9 cellular contexts compared by ENCODE assay signal in genomic region chr19:55341191-55342043, GRCh38. TPM values are rescaled to one million over a fixed set of nuclear protein-coding genes. Genes with fewer than 3 reads are reported as not detected.
DNase-seq lines count a peak whose midpoint lies in the region; ATAC-seq and TF ChIP-seq lines count a peak whose summit lies in the region.
"Had no signal": no experiment of that assay in that cellular context is flagged by ENCODE, and none has a peak within 500 bp of the region (broad histone marks: within the 10 kb centered on the region; RNA-seq: fewer than 3 reads in every experiment).

No MANE protein-coding gene starts in this region.

- peak overlapping the region in 4 of 7 donors; percentile 69 to 97 (median 86) for H3K27ac Mint-ChIP-seq in CD14-positive monocyte
- H3K27ac Mint-ChIP-seq in activated naive CD4-positive, alpha-beta T cell treated with anti-CD3 and anti-CD28 coated beads for 36 hours, result peak overlapping the region; percentile 27

- H3K9me3 Mint-ChIP-seq in CD14-positive monocyte, result no peaks in the 10 kb centered on the region
- H3K9me3 Mint-ChIP-seq in activated naive CD4-positive, alpha-beta T cell treated with anti-CD3 and anti-CD28 coated beads for 36 hours, result no peaks in the 10 kb centered on the region

- no TSS peak for BruUV-seq in Panc1 (replicated peaks; lab: Mats Ljungman, UMichigan)

- intact Hi-C loops in CD14-positive monocyte (cut with micrococcal nuclease), result loop anchor here in 1 of 2 donors (5.0 kb wide), 1 partner anchor 41 kb away; the partner anchor contains the start of gene TMEM238
- intact Hi-C loops in Panc1 (cut with micrococcal nuclease; ENCODE audit: unreplicated experiment), result no loop called here
- intact Hi-C loops in activated naive CD4-positive, alpha-beta T cell treated with anti-CD3 and anti-CD28 coated beads for 36 hours (cut with micrococcal nuclease), result no loop called here
- intact Hi-C loops in prostate gland (cut with DNase I), result loop anchor here (5.0 kb wide), 2 partner anchors 39 to 46 kb away; partner anchors contain the start of gene RPL28

- H3K9me3 ChIP-seq in Panc1 (ENCODE audit: control insufficient read depth, insufficient read depth, low read depth, low read length) (no peaks in the 10 kb centered on the region), cardiac muscle cell (ENCODE audit: low read depth) (no peaks in the 10 kb centered on the region), prostate gland (no peaks in the 10 kb centered on the region)

- H3K27ac ChIP-seq in Panc1 (ENCODE audit: low read length) (peak overlapping the region; percentile 83), cardiac muscle cell (peak overlapping the region; percentile 93), prostate gland (peak overlapping the region in 1 of 2 donors; percentile 84)
- H3K27ac ChIP-seq: HL-60 had no signal

- no peaks in the 10 kb centered on the region for H3K27me3 ChIP-seq in Panc1 (ENCODE audit: control insufficient read depth, insufficient read depth, low read length)
- no peaks in the 10 kb centered on the region for H3K27me3 ChIP-seq in cardiac muscle cell
- H3K27me3 ChIP-seq in prostate gland (replicated peaks; ENCODE audit: insufficient read depth), result no peaks in the 10 kb centered on the region

- H3K4me3 Mint-ChIP-seq in CD14-positive monocyte, result peak overlapping the region; percentile 80 to 89
- peak overlapping the region; percentile 90 for H3K4me3 Mint-ChIP-seq in activated naive CD4-positive, alpha-beta T cell treated with anti-CD3 and anti-CD28 coated beads for 36 hours

- CTCF ChIA-PET in Panc1 (lab: Charles Lee), result interaction anchor here (0.5 to 0.7 kb wide), 3 partner anchors 23 to 163 kb away, joined by 5 to 9 read pairs (median 9); no protein-coding TSS in a partner anchor
- CTCF ChIA-PET in activated naive CD4-positive, alpha-beta T cell treated with anti-CD3 and anti-CD28 coated beads for 36 hours (lab: Charles Lee), result interaction anchor here (1.4 kb wide), 1 partner anchor 43 kb away, joined by 5 read pairs; the partner anchor contains the start of gene TMEM238

- peaks cover 16 to 29% of the 10 kb centered on the region in 2 donors for H3K36me3 Mint-ChIP-seq in CD14-positive monocyte
- peaks cover 12% of the 10 kb centered on the region for H3K36me3 Mint-ChIP-seq in activated naive CD4-positive, alpha-beta T cell treated with anti-CD3 and anti-CD28 coated beads for 36 hours (ENCODE audit: low read depth)

- ATAC-seq in Panc1 (no peak), GM18502 (IDR thresholded peaks at IDR 0.05; ENCODE audit: poor library complexity, unreplicated experiment) (no peak), HG03520 (IDR thresholded peaks at IDR 0.05; ENCODE audit: unreplicated experiment) (no peak)

- H3K36me3 ChIP-seq in Panc1 (ENCODE audit: control insufficient read depth, insufficient read depth, low read length), result no peaks in the 10 kb centered on the region
- H3K36me3 ChIP-seq in cardiac muscle cell, result peaks cover 24% of the 10 kb centered on the region
- no peaks in the 10 kb centered on the region for H3K36me3 ChIP-seq in prostate gland

- POLR2A ChIA-PET in Panc1 (lab: Charles Lee), result interaction anchor here (0.6 to 0.7 kb wide), 2 partner anchors 9 to 39 kb away, joined by 3 read pairs; no protein-coding TSS in a partner anchor

- peak; percentile 11 for TF ChIP-seq POLR2A in prostate gland (IDR thresholded peaks at IDR 0.05)

- H3K27me3 Mint-ChIP-seq in CD14-positive monocyte (ENCODE audit: low read depth in 3 of 3), result peaks cover 0 to 3% (median 2%) of the 10 kb centered on the region in 3 donors
- no peaks in the 10 kb centered on the region for H3K27me3 Mint-ChIP-seq in activated naive CD4-positive, alpha-beta T cell treated with anti-CD3 and anti-CD28 coated beads for 36 hours (ENCODE audit: low read depth)

- no peak for TF ChIP-seq CTCF in CD14-positive monocyte (IDR thresholded peaks at IDR 0.05)
- TF ChIP-seq CTCF in Panc1 (IDR thresholded peaks at IDR 0.05), result no peak
- TF ChIP-seq CTCF in cardiac muscle cell (IDR thresholded peaks at IDR 0.05; ENCODE audit: low read depth, low read length), result no peak
- TF ChIP-seq CTCF in prostate gland (IDR thresholded peaks at IDR 0.05), result no peak

- H3K4me1 Mint-ChIP-seq in CD14-positive monocyte, result peaks cover 27% of the 10 kb centered on the region
- peaks cover 12% of the 10 kb centered on the region for H3K4me1 Mint-ChIP-seq in activated naive CD4-positive, alpha-beta T cell treated with anti-CD3 and anti-CD28 coated beads for 36 hours (ENCODE audit: low read depth)

- DNase-seq in CD14-positive monocyte (ENCODE audit: low spot score) (no peak), HuH-7.5 (ENCODE audit: low spot score) (peak; percentile 98), Panc1 (ENCODE audit: low read depth, low spot score) (no peak), cardiac muscle cell (ENCODE audit: low read depth in 1 of 2, low spot score in 1 of 2) (peak; percentile 73 to 78), prostate gland (ENCODE audit: low spot score) (peak; percentile 33)
- DNase-seq in activated naive CD4-positive, alpha-beta T cell treated with anti-CD3 and anti-CD28 coated beads for 36 hours, result peak; percentile 86

- H3K4me3 ChIP-seq in Panc1 (ENCODE audit: low read depth in 2 of 2, low read length in 2 of 2) (peak overlapping the region; percentile 73 to 87), cardiac muscle cell (peak overlapping the region; percentile 89), prostate gland (peak overlapping the region; percentile 51 to 88)

- in situ Hi-C loops in Panc1 (cut with HindIII; ENCODE audit: low pct_unique_long_range_greater_than_20kb, low sequenced_read_pairs), result no loop called here

- 50% methylated on average over 31 of the region's 36 CpGs for WGBS in prostate gland

- peaks cover 16% of the 10 kb centered on the region for H3K4me1 ChIP-seq in Panc1 (ENCODE audit: control insufficient read depth, insufficient read depth, low read length)
- no peaks in the 10 kb centered on the region for H3K4me1 ChIP-seq in cardiac muscle cell (ENCODE audit: low read depth)
- peaks cover 3% of the 10 kb centered on the region for H3K4me1 ChIP-seq in prostate gland (replicated peaks)

RNA-seq across cellular contexts. Expression of gene KMT5C, which starts 1.7 kb away (rescaled TPM):
- polyA plus RNA-seq in CD14-positive monocyte, result 1 to 10 TPM in 1 of 2 donors, under 1 TPM in 1; 0.89 to 1.5 TPM
- total RNA-seq in Panc1 (2021; ENCODE audit: unreplicated experiment), result 30.6 TPM
- polyA plus RNA-seq in Panc1 (2012; ENCODE audit: insufficient read length), result 27.7 TPM
- 10 to 100 TPM; 45.9 to 47.1 TPM for total RNA-seq in activated naive CD4-positive, alpha-beta T cell treated with anti-CD3 and anti-CD28 coated beads for 36 hours
- 58.9 and 82.4 TPM in 2 replicates for total RNA-seq in cardiac muscle cell
- polyA plus RNA-seq in cardiac muscle cell, result 63.5 and 81.7 TPM in 2 replicates
- total RNA-seq in prostate gland, result 10 to 100 TPM; 17.8 to 32.3 TPM

RNA-seq across cellular contexts. Expression of gene COX6B2, which starts 13.1 kb away (rescaled TPM):
- polyA plus RNA-seq in CD14-positive monocyte (not detected), cardiac muscle cell (0.06 and 0.17 TPM in 2 replicates)
- total RNA-seq in Panc1 (2021; ENCODE audit: unreplicated experiment) (5.6 TPM), cardiac muscle cell (not detected in 2 replicates), prostate gland (10 to 100 TPM in 1 of 2 donors, not detected in 1; 10.2 TPM)
- polyA plus RNA-seq in Panc1 (2012; ENCODE audit: insufficient read length), result 8.4 TPM
- under 1 TPM; 0.57 to 0.64 TPM for total RNA-seq in activated naive CD4-positive, alpha-beta T cell treated with anti-CD3 and anti-CD28 coated beads for 36 hours

RNA-seq across cellular contexts. Expression of gene TMEM150B, which starts 16.3 kb away (rescaled TPM):
- 10 to 100 TPM; 10.1 to 11.2 TPM for polyA plus RNA-seq in CD14-positive monocyte
- total RNA-seq in Panc1 (2021; ENCODE audit: unreplicated experiment), result not detected
- 0.28 TPM for polyA plus RNA-seq in Panc1 (2012; ENCODE audit: insufficient read length)
- total RNA-seq in activated naive CD4-positive, alpha-beta T cell treated with anti-CD3 and anti-CD28 coated beads for 36 hours, result not detected
- not detected in 2 replicates for total RNA-seq in cardiac muscle cell
- polyA plus RNA-seq in cardiac muscle cell, result not detected in 2 replicates
- total RNA-seq in prostate gland, result not detected

RNA-seq across cellular contexts. Expression of gene GARIN5B, which starts 21.6 kb away (rescaled TPM):
- polyA plus RNA-seq in CD14-positive monocyte (not detected), cardiac muscle cell (not detected in 2 replicates)
- total RNA-seq in Panc1 (2021; ENCODE audit: unreplicated experiment) (not detected), cardiac muscle cell (not detected in 2 replicates), prostate gland (1 to 10 TPM in 1 of 2 donors, not detected in 1; 1.5 TPM)
- not detected for polyA plus RNA-seq in Panc1 (2012; ENCODE audit: insufficient read length)
- total RNA-seq in activated naive CD4-positive, alpha-beta T cell treated with anti-CD3 and anti-CD28 coated beads for 36 hours, result not detected

RNA-seq across cellular contexts. Expression of gene IL11, which starts 28.8 kb away (rescaled TPM):
- polyA plus RNA-seq in CD14-positive monocyte (not detected), cardiac muscle cell (0.72 TPM in 1 of 2 replicates, not detected in the other)
- total RNA-seq in Panc1 (2021; ENCODE audit: unreplicated experiment) (4.4 TPM), cardiac muscle cell (0.12 and 0.49 TPM in 2 replicates), prostate gland (1 to 10 TPM in 1 of 2 donors, not detected in 1; 2.0 TPM)
- polyA plus RNA-seq in Panc1 (2012; ENCODE audit: insufficient read length), result 3.6 TPM
- total RNA-seq in activated naive CD4-positive, alpha-beta T cell treated with anti-CD3 and anti-CD28 coated beads for 36 hours, result not detected

Comparison
In these comparisons a context has a peak if more than half of its experiments do, and no peak if none do; other contexts are left out.
1. DNase-seq: peak in HuH-7.5 (single experiment), activated naive CD4-positive, alpha-beta T cell treated with anti-CD3 and anti-CD28 coated beads for 36 hours (single experiment), cardiac muscle cell (2 of 2) and prostate gland (single experiment); none in CD14-positive monocyte (single experiment) and Panc1 (single experiment).
2. Peak in every context shown above with its lines, with median percentiles within 50 percentile points of each other: H3K4me3 ChIP-seq.